Comparison of ENCODE assay signal across 1 cellular context in the genomic region with DNA sequence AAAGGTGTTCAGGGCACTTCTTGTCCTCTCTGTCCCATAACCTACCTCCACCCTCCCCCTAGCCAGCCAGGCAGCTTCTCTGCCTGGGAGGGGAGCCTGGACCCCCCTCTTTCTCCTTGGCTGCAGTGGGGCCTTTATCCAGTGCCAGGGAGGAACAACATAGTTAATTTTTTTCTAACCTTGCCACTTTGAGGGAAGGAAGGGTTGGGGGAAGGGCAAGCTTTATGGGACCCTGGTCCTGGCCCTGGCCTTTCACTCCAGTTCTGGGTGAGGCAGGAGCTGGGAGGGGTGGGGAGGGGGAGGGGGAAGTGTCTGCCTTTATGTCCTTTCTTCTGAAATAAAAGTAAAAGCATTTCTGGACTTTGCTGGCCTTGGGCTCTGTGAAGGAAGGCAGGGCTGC.
TF ChIP-seq lines count a peak whose summit lies in the region.

No MANE protein-coding gene starts in this region.

TF ChIP-seq in H1, 55 proteins besides CTCF, POLR2A, EP300 and RAD21:
- no peak for TF ChIP-seq GABPA (IDR thresholded peaks at IDR 0.05; ENCODE audit: borderline replicate concordance, insufficient read depth, low read length)
- no peak for TF ChIP-seq EGR1 (IDR thresholded peaks at IDR 0.05; ENCODE audit: borderline replicate concordance, low read depth, low read length)
- TF ChIP-seq BCL11A (IDR thresholded peaks at IDR 0.05; ENCODE audit: low read depth in 2 of 2, low read length in 2 of 2), result no peak
- TF ChIP-seq TBP (IDR thresholded peaks at IDR 0.05; ENCODE audit: low read depth, low read length), result no peak
- TF ChIP-seq TEAD4 (IDR thresholded peaks at IDR 0.05; ENCODE audit: low read depth, low read length), result no peak
- TF ChIP-seq BRCA1 (IDR thresholded peaks at IDR 0.05; ENCODE audit: low read depth, low read length), result no peak
- TF ChIP-seq SP4 (IDR thresholded peaks at IDR 0.05; ENCODE audit: low read length), result no peak
- TF ChIP-seq SP1 (IDR thresholded peaks at IDR 0.05; ENCODE audit: low read depth, low read length), result no peak
- no peak for TF ChIP-seq SRF (IDR thresholded peaks at IDR 0.05; ENCODE audit: low read depth, low read length)
